In the genomic region with DNA sequence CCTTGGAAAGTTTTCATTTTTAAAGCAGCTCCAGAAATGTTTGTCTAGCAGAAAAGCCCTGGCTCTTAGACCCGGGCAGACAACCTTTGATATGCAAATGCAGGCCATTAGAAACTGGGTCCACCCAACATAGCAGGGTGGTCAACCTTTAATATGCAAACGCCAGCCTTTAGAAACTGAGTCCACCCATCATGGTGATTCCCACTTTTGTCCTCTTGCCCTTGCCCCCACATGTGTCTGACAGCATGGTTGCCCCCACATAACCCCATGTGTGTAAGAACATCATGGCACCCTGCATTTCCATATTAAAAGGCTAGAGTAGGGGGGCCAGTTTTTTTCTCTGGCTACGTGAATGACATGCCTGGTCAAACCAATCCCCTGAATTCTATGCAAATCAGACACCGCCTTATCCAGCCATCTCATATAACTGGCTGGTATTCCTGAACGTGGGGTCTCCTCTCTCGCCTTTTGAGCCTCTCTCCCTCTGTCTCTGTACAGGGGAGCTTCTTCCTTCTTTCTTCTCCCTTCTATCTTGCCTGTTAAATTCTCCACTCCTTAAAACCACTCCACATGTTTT, we compare ENCODE assay signal across 23 cellular contexts.
"Had no signal": no experiment of that assay in that cellular context is flagged by ENCODE, and none has a peak within 500 bp of the region (broad histone marks: within the 10 kb centered on the region; RNA-seq: fewer than 3 reads in every experiment).

No MANE protein-coding gene starts in this region.

- DNase-seq: activated B cell treated with CpG ODN at 0.5 μM for 24 hours; activated CD4-positive, alpha-beta T cell treated with anti-CD3 and anti-CD28 coated beads for 36 hours; activated CD4-positive, alpha-beta T cell treated with anti-CD3 and anti-CD28 coated beads, Interleukin-2, amount 50 U/mL, for 48 hours; activated CD8-positive, alpha-beta memory T cell treated with anti-CD3 and anti-CD28 coated beads, Interleukin-2, amount 50 U/mL, for 48 hours; activated naive CD4-positive, alpha-beta T cell treated with Interleukin-2 at 50 U/mL for 16 hours; activated naive CD8-positive, alpha-beta T cell treated with anti-CD3 and anti-CD28 coated beads for 36 hours; activated T-cell treated with anti-CD3 and anti-CD28 coated beads, Interleukin-2, amount 50 U/mL, for 4 hours; central memory CD4-positive, alpha-beta T cell; effector memory CD4-positive, alpha-beta T cell; glutamatergic neuron; hippocampal formation; left ventricle myocardium superior; mammary epithelial cell; pancreas; psoas muscle; spleen; stimulated activated CD4-positive, alpha-beta T cell treated with anti-CD3 and anti-CD28 coated beads, Interleukin-4, amount 100 ng/mL, for 1 hour; stimulated activated naive CD4-positive, alpha-beta T cell; T-helper 9 cell; testis; trophoblast cell had no signal

- H3K27ac ChIP-seq: pancreas, psoas muscle, right atrium auricular region, spleen, testis, vagina had no signal

- H3K27me3 ChIP-seq: pancreas, right atrium auricular region, spleen, testis, vagina had no signal

- H3K9me3 ChIP-seq: pancreas, psoas muscle, right atrium auricular region, testis, vagina had no signal

- H3K36me3 ChIP-seq: pancreas, right atrium auricular region, spleen, vagina had no signal

- H3K4me1 ChIP-seq: pancreas, psoas muscle, right atrium auricular region, spleen, testis, vagina had no signal

- H3K4me3 ChIP-seq: pancreas, psoas muscle, right atrium auricular region, spleen, testis, vagina had no signal
